In genomic region chr12:64387201-64387816, GRCh38 we compare ENCODE assay signal across 27 cellular contexts. TPM values are rescaled to one million over a fixed set of nuclear protein-coding genes. Genes with fewer than 3 reads are reported as not detected.
DNase-seq lines count a peak whose midpoint lies in the region; ATAC-seq and TF ChIP-seq lines count a peak whose summit lies in the region.
"Had no signal": no experiment of that assay in that cellular context is flagged by ENCODE, and none has a peak within 500 bp of the region (broad histone marks: within the 10 kb centered on the region; RNA-seq: fewer than 3 reads in every experiment).

No MANE protein-coding gene starts in this region.

- no peaks in the 10 kb centered on the region for H3K9me3 ChIP-seq in SK-N-SH
- H3K9me3 ChIP-seq in PC-9 (ENCODE audit: insufficient read depth, low read depth) = 0 out of 2 replicates have a peak, but pooled peaks cover 4% of the 10 kb centered on the region
- H3K9me3 ChIP-seq in esophagus (ENCODE audit: control insufficient read depth in 2 of 2, insufficient read depth in 1 of 2, low read depth in 1 of 2, low read length in 1 of 2) = no peaks in the 10 kb centered on the region
- H3K9me3 ChIP-seq in left lung = no peaks in the 10 kb centered on the region
- H3K9me3 ChIP-seq: neutrophil had no signal

- H3K4me1 ChIP-seq in SK-N-SH (ENCODE audit: control insufficient read depth in 1 of 2, insufficient read depth in 2 of 2, low read depth in 1 of 2, low read length in 1 of 2) (no peaks in the 10 kb centered on the region), PC-9 (replicated peaks; ENCODE audit: insufficient read depth) (peaks cover 31% of the 10 kb centered on the region), esophagus (ENCODE audit: control insufficient read depth in 2 of 2, insufficient read depth in 2 of 2, low read length in 1 of 2) (peaks cover 5 to 9% of the 10 kb centered on the region in 2 donors), left lung (peaks cover 8 to 9% of the 10 kb centered on the region in 2 donors)

- DNase-seq in SK-N-SH = no peak
- DNase-seq in NCI-H128 (lab: John Stamatoyannopoulos, UW; ENCODE audit: unreplicated experiment) = peak; percentile 11
- peak in 1 of 2 experiments; percentile 47 for DNase-seq in PC-9
- no peak for DNase-seq in left lung
- no peak for DNase-seq in iPS-NIHi11 (ENCODE audit: low spot score)
- DNase-seq in activated CD8-positive, alpha-beta memory T cell treated with anti-CD3 and anti-CD28 coated beads for 24 hours = no peak
- DNase-seq: activated CD4-positive, alpha-beta T cell treated with anti-CD3 and anti-CD28 coated beads, Interleukin-2, amount 10 ng/mL, durations not matched to agents 24 days and 14 days; activated gamma-delta T cell treated with Interleukin-2 at 50 U/mL for 16 hours; amygdala; caudate nucleus; CD8-positive, alpha-beta T cell; EL; H9; hippocampal formation; islet precursor cell; Kasumi-1; NCI-H1092; NCI-H446; stimulated activated CD4-positive, alpha-beta T cell treated with anti-CD3 and anti-CD28 coated beads, Interleukin-4, amount 100 ng/mL, for 24 hours; trophoblast cell had no signal

- H3K27me3 ChIP-seq in SK-N-SH (ENCODE audit: insufficient read depth) = no peaks in the 10 kb centered on the region
- no peaks in the 10 kb centered on the region for H3K27me3 ChIP-seq in PC-9 (ENCODE audit: insufficient read depth, low read depth)
- H3K27me3 ChIP-seq in esophagus (ENCODE audit: control insufficient read depth in 1 of 2, insufficient read depth in 2 of 2, low read length in 2 of 2) = no peaks in the 10 kb centered on the region
- H3K27me3 ChIP-seq in left lung = peaks cover 14 to 34% of the 10 kb centered on the region in 2 donors
- H3K27me3 ChIP-seq: foreskin keratinocyte had no signal

- no peak overlapping the region for H3K27ac ChIP-seq in SK-N-SH (ENCODE audit: low read depth in 2 of 2, low read length in 1 of 2)
- peak overlapping the region; percentile 39; the same call in 1 of the 2 replicates for H3K27ac ChIP-seq in PC-9
- peak overlapping the region; percentile 34 to 59 for H3K27ac ChIP-seq in esophagus (ENCODE audit: low read depth in 2 of 2, low read length in 1 of 2)
- H3K27ac ChIP-seq in left lung = no peak overlapping the region
- H3K27ac ChIP-seq: foreskin keratinocyte, neutrophil had no signal

- ATAC-seq in SK-N-SH treated with all-trans-retinoic acid at 6 μM for 48 hours (no peak), left lung (no peak)
- ATAC-seq: CD8-positive, alpha-beta T cell; foreskin keratinocyte; Right ventricle myocardium inferior had no signal

- TF ChIP-seq CTCF in SK-N-SH (IDR thresholded peaks at IDR 0.05) = no peak
- no peak for TF ChIP-seq CTCF in PC-9 (conservative IDR thresholded peaks at IDR 0.05)
- no peak for TF ChIP-seq CTCF in left lung (IDR thresholded peaks at IDR 0.05)

- intact Hi-C loops in PC-9 (cut with micrococcal nuclease; ENCODE audit: unreplicated experiment) = no loop called here
- intact Hi-C loops in left lung (cut with DNase I) = no loop called here

- WGBS in SK-N-SH (ENCODE audit: low lambda C conversion rate) = 96% methylated on average over 6 of the region's 6 CpGs
- WGBS in esophagus, 2 donors = 64 to 79% methylated on average over 6 of the region's 6 CpGs

- no peak overlapping the region for H3K4me3 ChIP-seq in SK-N-SH (ENCODE audit: low read depth in 2 of 2, low read length in 1 of 2)
- H3K4me3 ChIP-seq in PC-9 = no peak overlapping the region
- no peak overlapping the region for H3K4me3 ChIP-seq in esophagus (ENCODE audit: low read depth in 1 of 2, low read length in 2 of 2)
- no peak overlapping the region for H3K4me3 ChIP-seq in left lung
- H3K4me3 ChIP-seq: lung had no signal

- H3F3A ChIP-seq in SK-N-SH (replicated peaks; ENCODE audit: insufficient read depth) (no peaks in the 10 kb centered on the region), PC-9 (ENCODE audit: insufficient read depth, low read depth) (peaks cover 30% of the 10 kb centered on the region; the same call in 1 of the 2 replicates)

- no peak overlapping the region for H3K9ac ChIP-seq in SK-N-SH

- CTCF ChIA-PET in SK-N-SH (lab: Yijun Ruan, JAX) = no interaction called here
- CTCF ChIA-PET in PC-9 (lab: Charles Lee) = no interaction called here

- H2AFZ ChIP-seq in SK-N-SH (ENCODE audit: low read depth) (no peak overlapping the region), PC-9 (no peak overlapping the region)

- H3K4me2 ChIP-seq in SK-N-SH = no peak overlapping the region
- peak overlapping the region; percentile 42; the same call in 1 of the 2 replicates for H3K4me2 ChIP-seq in PC-9

- H3K36me3 ChIP-seq in SK-N-SH (replicated peaks in 1 of 2; ENCODE audit: control insufficient read depth in 1 of 2, insufficient read depth in 2 of 2, low read length in 1 of 2) (no peaks in the 10 kb centered on the region), PC-9 (ENCODE audit: low read depth) (no peaks in the 10 kb centered on the region), esophagus (ENCODE audit: control insufficient read depth in 2 of 2, insufficient read depth in 2 of 2, low read length in 1 of 2) (no peaks in the 10 kb centered on the region), left lung (no peaks in the 10 kb centered on the region)
- H3K36me3 ChIP-seq: neutrophil had no signal

- TF ChIP-seq EP300 in SK-N-SH (IDR thresholded peaks at IDR 0.05; ENCODE audit: borderline replicate concordance in 1 of 2, low read depth in 1 of 2, low read length in 1 of 2) = no peak

- POLR2A ChIA-PET in SK-N-SH (lab: Yijun Ruan, JAX) (no interaction called here), PC-9 (lab: Charles Lee; ENCODE audit: unreplicated experiment) (interaction anchor here (0.6 kb wide), 1 partner anchor 76 kb away, joined by 4 read pairs; no protein-coding TSS in a partner anchor)

- no peaks in the 10 kb centered on the region for H3K9me2 ChIP-seq in SK-N-SH
- no peaks in the 10 kb centered on the region for H3K9me2 ChIP-seq in PC-9 (ENCODE audit: insufficient read depth)

- BruUV-seq in PC-9 (replicated peaks; lab: Mats Ljungman, UMichigan) = no TSS peak

- TF ChIP-seq RAD21 in SK-N-SH (IDR thresholded peaks at IDR 0.05; ENCODE audit: low read length) = no peak

- no peaks in the 10 kb centered on the region for H4K20me1 ChIP-seq in SK-N-SH (ENCODE audit: insufficient read depth)
- H4K20me1 ChIP-seq in PC-9 (ENCODE audit: insufficient read depth) = no peaks in the 10 kb centered on the region

- H3K79me2 ChIP-seq in SK-N-SH (ENCODE audit: insufficient read depth) (no peaks in the 10 kb centered on the region), PC-9 (ENCODE audit: low read depth) (no peaks in the 10 kb centered on the region)

TF ChIP-seq in SK-N-SH, 30 proteins besides CTCF, POLR2A, EP300 and RAD21:
- TF ChIP-seq, protein P1, sequence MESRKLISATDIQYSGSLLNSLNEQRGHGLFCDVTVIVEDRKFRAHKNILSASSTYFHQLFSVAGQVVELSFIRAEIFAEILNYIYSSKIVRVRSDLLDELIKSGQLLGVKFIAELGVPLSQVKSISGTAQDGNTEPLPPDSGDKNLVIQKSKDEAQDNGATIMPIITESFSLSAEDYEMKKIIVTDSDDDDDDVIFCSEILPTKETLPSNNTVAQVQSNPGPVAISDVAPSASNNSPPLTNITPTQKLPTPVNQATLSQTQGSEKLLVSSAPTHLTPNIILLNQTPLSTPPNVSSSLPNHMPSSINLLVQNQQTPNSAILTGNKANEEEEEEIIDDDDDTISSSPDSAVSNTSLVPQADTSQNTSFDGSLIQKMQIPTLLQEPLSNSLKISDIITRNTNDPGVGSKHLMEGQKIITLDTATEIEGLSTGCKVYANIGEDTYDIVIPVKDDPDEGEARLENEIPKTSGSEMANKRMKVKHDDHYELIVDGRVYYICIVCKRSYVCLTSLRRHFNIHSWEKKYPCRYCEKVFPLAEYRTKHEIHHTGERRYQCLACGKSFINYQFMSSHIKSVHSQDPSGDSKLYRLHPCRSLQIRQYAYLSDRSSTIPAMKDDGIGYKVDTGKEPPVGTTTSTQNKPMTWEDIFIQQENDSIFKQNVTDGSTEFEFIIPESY (IDR thresholded peaks at IDR 0.05; ENCODE audit: borderline replicate concordance, low read depth) = no peak
- peak; percentile 28 for TF ChIP-seq NFIC (IDR thresholded peaks at IDR 0.05; ENCODE audit: borderline replicate concordance)

TF ChIP-seq in SK-N-SH treated with all-trans-retinoic acid at 6 μM for 48 hours, 23 proteins besides CTCF, POLR2A, EP300 and RAD21 (continues in another document):
- TF ChIP-seq PPARA (CRISPR knock-in tag; IDR thresholded peaks at IDR 0.05; ENCODE audit: borderline replicate concordance) (no peak), CSDC2 (CRISPR knock-in tag; IDR thresholded peaks at IDR 0.05) (no peak), TOX (CRISPR knock-in tag; IDR thresholded peaks at IDR 0.05; ENCODE audit: borderline replicate concordance) (no peak), ZFP3 (CRISPR knock-in tag; IDR thresholded peaks at IDR 0.05) (no peak), ARNTL (CRISPR knock-in tag; IDR thresholded peaks at IDR 0.05; ENCODE audit: borderline replicate concordance, low read depth) (no peak), ZFP30 (CRISPR knock-in tag; IDR thresholded peaks at IDR 0.05) (no peak), GLIS3 (CRISPR knock-in tag; IDR thresholded peaks at IDR 0.05) (no peak), POU6F1 (CRISPR knock-in tag; IDR thresholded peaks at IDR 0.05; ENCODE audit: borderline replicate concordance, low read depth) (no peak), ZNF8 (CRISPR knock-in tag; IDR thresholded peaks at IDR 0.05) (no peak), BACH2 (CRISPR knock-in tag; IDR thresholded peaks at IDR 0.05; ENCODE audit: borderline replicate concordance) (no peak), SNAI2 (CRISPR knock-in tag; IDR thresholded peaks at IDR 0.05) (no peak)

RNA-seq across cellular contexts. Expression of gene C12orf56, which starts 3.2 kb away (rescaled TPM):
- polyA plus RNA-seq in SK-N-SH (2012; rRNA removed) (not detected in 2 replicates), esophagus (1 to 10 TPM; 2.9 to 8.0 TPM)
- polyA plus RNA-seq in SK-N-SH (2012; cell fraction: cytosol; rRNA removed) = not detected in 2 replicates
- not detected in 2 replicates for polyA plus RNA-seq in SK-N-SH (2012; cell fraction: nucleus; rRNA removed)
- total RNA-seq in PC-9 (2021) (not detected in 2 replicates), left lung (not detected)
- total RNA-seq: activated CD4-positive, alpha-beta T cell treated with anti-CD3 and anti-CD28 coated beads, Interleukin-2, amount 10 ng/mL, durations not matched to agents 24 days and 14 days; CD8-positive, alpha-beta T cell; dermis microvascular lymphatic vessel endothelial cell; Right ventricle myocardium inferior had no signal

RNA-seq across cellular contexts. Expression of gene XPOT, which starts 16.9 kb away (rescaled TPM):
- 25.6 and 42.3 TPM in 2 replicates for polyA plus RNA-seq in SK-N-SH (2012; rRNA removed)
- polyA plus RNA-seq in SK-N-SH (2012; cell fraction: cytosol; rRNA removed) = 36.6 and 38.3 TPM in 2 replicates
- 24.3 and 79.5 TPM in 2 replicates for polyA plus RNA-seq in SK-N-SH (2012; cell fraction: nucleus; rRNA removed)
- total RNA-seq in PC-9 (2021) = 95.6 and 122 TPM in 2 replicates
- 10 to 100 TPM; 14.2 to 19.0 TPM for polyA plus RNA-seq in esophagus
- total RNA-seq in left lung = 10 to 100 TPM; 56.9 to 98.2 TPM

Comparison
In these comparisons a context has a peak if more than half of its experiments do, and no peak if none do; other contexts are left out.
1. H3K27ac ChIP-seq: peak in PC-9 (single experiment) and esophagus (2 of 2); none in SK-N-SH (0 of 2) and left lung (0 of 2).